Comparison of ENCODE assay signal across 16 cellular contexts in genomic region chr18:39596216-39596615, GRCh38.
A peak's percentile ranks its signal among the peaks of the same experiment; 100 is the strongest.
DNase-seq lines count a peak whose midpoint lies in the region; ATAC-seq and TF ChIP-seq lines count a peak whose summit lies in the region.
"Had no signal": no experiment of that assay in that cellular context is flagged by ENCODE, and none has a peak within 500 bp of the region (broad histone marks: within the 10 kb centered on the region; RNA-seq: fewer than 3 reads in every experiment).

No MANE protein-coding gene starts in this region.

- H4K91ac ChIP-seq in mesenchymal stem cell (ENCODE audit: low read length), result no peak overlapping the region

- no peaks in the 10 kb centered on the region for H3K36me3 Mint-ChIP-seq in HFFc6 (ENCODE audit: low read depth)
- H3K36me3 Mint-ChIP-seq in Caco-2 (ENCODE audit: insufficient read depth, unreplicated experiment), result no peaks in the 10 kb centered on the region

- H3K27ac ChIP-seq in fibroblast of lung (ENCODE audit: insufficient read depth, low read length) (no peak overlapping the region), mesenchymal stem cell (ENCODE audit: low read length, poor library complexity, severe bottlenecking) (no peak overlapping the region), right lobe of liver (no peak overlapping the region)

- BruUV-seq in Caco-2 (replicated peaks; lab: Mats Ljungman, UMichigan), result no TSS peak

- no peak overlapping the region for H3K23ac ChIP-seq in mesenchymal stem cell (ENCODE audit: low read length in 2 of 2)

- no peak overlapping the region for H2BK5ac ChIP-seq in mesenchymal stem cell (ENCODE audit: low read depth, low read length, poor library complexity, severe bottlenecking)

- H3K4me2 ChIP-seq in fibroblast of lung (ENCODE audit: extremely low read depth, insufficient read depth, low read length) (no peak overlapping the region), mesenchymal stem cell (ENCODE audit: low read length, poor library complexity, severe bottlenecking) (no peak overlapping the region)

- H3K27me3 Mint-ChIP-seq in HFFc6 (ENCODE audit: insufficient read depth) (no peaks in the 10 kb centered on the region), Caco-2 (ENCODE audit: insufficient read depth, unreplicated experiment) (no peaks in the 10 kb centered on the region)
- H3K27me3 Mint-ChIP-seq: B cell; CD4-positive, alpha-beta T cell had no signal

- no peaks in the 10 kb centered on the region for H3K4me1 ChIP-seq in fibroblast of lung (ENCODE audit: control insufficient read depth, extremely low read depth, insufficient read depth, low read length)
- no peaks in the 10 kb centered on the region for H3K4me1 ChIP-seq in mesenchymal stem cell (ENCODE audit: control insufficient read depth, insufficient read depth, low read depth, low read length)
- H3K4me1 ChIP-seq in Caco-2, result no peaks in the 10 kb centered on the region
- H3K4me1 ChIP-seq in HAP-1, result peaks cover 7% of the 10 kb centered on the region
- H3K4me1 ChIP-seq in right lobe of liver, result no peaks in the 10 kb centered on the region

- CTCF ChIA-PET in Caco-2 (lab: Charles Lee), result no interaction called here

- no peak overlapping the region for H2BK12ac ChIP-seq in mesenchymal stem cell (ENCODE audit: low read length in 2 of 2)

- no peak overlapping the region for H3K4me3 ChIP-seq in AG10803 (ENCODE audit: low read length)
- no peak overlapping the region for H3K4me3 ChIP-seq in fibroblast of lung (replicated peaks in 1 of 4; ENCODE audit: control extremely low read depth in 1 of 4, insufficient read depth in 1 of 4, low read depth in 3 of 4, low read length in 4 of 4)
- no peak overlapping the region for H3K4me3 ChIP-seq in mesenchymal stem cell (ENCODE audit: insufficient read depth in 1 of 2, low read depth in 1 of 2, low read length in 2 of 2)
- H3K4me3 ChIP-seq in Caco-2 (ENCODE audit: low read depth, low read length), result no peak overlapping the region
- no peak overlapping the region for H3K4me3 ChIP-seq in HAP-1
- H3K4me3 ChIP-seq in right lobe of liver, result no peak overlapping the region

- no peaks in the 10 kb centered on the region for H4K20me1 ChIP-seq in fibroblast of lung (ENCODE audit: control insufficient read depth, extremely low read depth, insufficient read depth, low read length)

- H3K9me3 Mint-ChIP-seq in HFFc6, result no peaks in the 10 kb centered on the region
- no peaks in the 10 kb centered on the region for H3K9me3 Mint-ChIP-seq in Caco-2 (ENCODE audit: unreplicated experiment)

- H3K18ac ChIP-seq in mesenchymal stem cell (ENCODE audit: low read depth in 1 of 2, low read length in 2 of 2), result no peak overlapping the region

- H3K9me3 ChIP-seq in fibroblast of lung (ENCODE audit: control insufficient read depth, insufficient read depth, low read depth, low read length) (no peaks in the 10 kb centered on the region), mesenchymal stem cell (ENCODE audit: control insufficient read depth, low read length) (no peaks in the 10 kb centered on the region), Caco-2 (no peaks in the 10 kb centered on the region), HAP-1 (no peaks in the 10 kb centered on the region), right lobe of liver (no peaks in the 10 kb centered on the region)

- H3K27ac Mint-ChIP-seq in HFFc6 (no peak overlapping the region), Caco-2 (ENCODE audit: unreplicated experiment) (no peak overlapping the region)
- H3K27ac Mint-ChIP-seq: B cell; CD4-positive, alpha-beta T cell; H9 had no signal

- TF ChIP-seq CTCF in AG10803 (conservative IDR thresholded peaks at IDR 0.05; ENCODE audit: low read length), result no peak
- TF ChIP-seq CTCF in HFFc6 (IDR thresholded peaks at IDR 0.05), result no peak
- TF ChIP-seq CTCF in fibroblast of lung (conservative IDR thresholded peaks at IDR 0.05 in 1 of 2, IDR thresholded peaks at IDR 0.05 in 1 of 2; ENCODE audit: low read depth in 1 of 2, low read length in 2 of 2), result no peak
- TF ChIP-seq CTCF in Caco-2 (IDR thresholded peaks at IDR 0.05; ENCODE audit: insufficient read depth in 1 of 2, low read depth in 1 of 2, low read length in 1 of 2, severe bottlenecking in 1 of 2, unreplicated experiment in 1 of 2), result no peak
- TF ChIP-seq CTCF in right lobe of liver (IDR thresholded peaks at IDR 0.05), result no peak

- H2BK15ac ChIP-seq in mesenchymal stem cell (ENCODE audit: low read depth, poor library complexity, severe bottlenecking), result no peak overlapping the region

- H3K4ac ChIP-seq in mesenchymal stem cell (ENCODE audit: low read depth in 1 of 2, low read length in 2 of 2), result no peak overlapping the region

- TF ChIP-seq POLR2A in right lobe of liver (IDR thresholded peaks at IDR 0.05), result no peak

- POLR2A ChIA-PET in Caco-2 (lab: Charles Lee), result no interaction called here

- H3K14ac ChIP-seq in mesenchymal stem cell (ENCODE audit: low read length in 2 of 2), result no peak overlapping the region

- H3K36me3 ChIP-seq in fibroblast of lung (ENCODE audit: control insufficient read depth, insufficient read depth, low read length), result no peaks in the 10 kb centered on the region
- H3K36me3 ChIP-seq in mesenchymal stem cell (ENCODE audit: control insufficient read depth in 1 of 2, insufficient read depth in 2 of 2, low read depth in 1 of 2, low read length in 2 of 2), result no peaks in the 10 kb centered on the region
- H3K36me3 ChIP-seq in Caco-2 (ENCODE audit: control insufficient read depth, insufficient read depth, low read length), result no peaks in the 10 kb centered on the region
- no peaks in the 10 kb centered on the region for H3K36me3 ChIP-seq in HAP-1 (replicated peaks)
- no peaks in the 10 kb centered on the region for H3K36me3 ChIP-seq in right lobe of liver

- H3K79me2 ChIP-seq in fibroblast of lung (ENCODE audit: control insufficient read depth, insufficient read depth, low read length), result no peaks in the 10 kb centered on the region

- H2AFZ ChIP-seq in fibroblast of lung (ENCODE audit: low read length) (no peak overlapping the region), mesenchymal stem cell (ENCODE audit: low read depth, low read length) (no peak overlapping the region)

- H3K4me1 Mint-ChIP-seq in HFFc6 (ENCODE audit: low read depth) (peaks cover 11% of the 10 kb centered on the region), Caco-2 (ENCODE audit: low read depth, unreplicated experiment) (no peaks in the 10 kb centered on the region)
- H3K4me1 Mint-ChIP-seq: B cell had no signal

- DNase-seq in AG10803 (ENCODE audit: low read depth) (peak; percentile 13), HFFc6 (peak; percentile 18), fibroblast of lung (ENCODE audit: low read depth in 2 of 2) (peak; percentile 14 to 76), mesenchymal stem cell (peak; percentile 28), NCI-H510A (lab: John Stamatoyannopoulos, UW) (no peak), Caco-2 (no peak), HAP-1 (ENCODE audit: low spot score in 2 of 2) (no peak), right lobe of liver (no peak)
- DNase-seq: 8988T; C1 segment of cervical spinal cord; CD4-positive, alpha-beta T cell; DND-41; GOT3; H9 had no signal

- no peak overlapping the region for H2AK5ac ChIP-seq in mesenchymal stem cell (ENCODE audit: low read length, severe bottlenecking)

- in situ Hi-C loops in HAP-1 (cut with MboI; ENCODE audit: low sequenced_read_pairs), result no loop called here

- intact Hi-C loops in Caco-2 (cut with micrococcal nuclease; ENCODE audit: unreplicated experiment) (no loop called here), right lobe of liver (cut with DNase I) (no loop called here)

- ATAC-seq in right lobe of liver, result no peak
- ATAC-seq: HepG2 had no signal

- no peaks in the 10 kb centered on the region for H3K79me1 ChIP-seq in mesenchymal stem cell (replicated peaks; ENCODE audit: low read length, poor library complexity, severe bottlenecking)

- H3K4me3 Mint-ChIP-seq in HFFc6 (no peak overlapping the region), Caco-2 (ENCODE audit: unreplicated experiment) (no peak overlapping the region)
- H3K4me3 Mint-ChIP-seq: B cell; CD4-positive, alpha-beta T cell; H9 had no signal

- no peak overlapping the region for H2BK120ac ChIP-seq in mesenchymal stem cell (ENCODE audit: low read depth, low read length)

- H3K27me3 ChIP-seq in fibroblast of lung (ENCODE audit: control insufficient read depth, insufficient read depth, low read length) (no peaks in the 10 kb centered on the region), mesenchymal stem cell (ENCODE audit: control insufficient read depth in 1 of 2, insufficient read depth in 1 of 2, low read length in 2 of 2) (no peaks in the 10 kb centered on the region), Caco-2 (replicated peaks; ENCODE audit: control insufficient read depth, insufficient read depth, low read length) (no peaks in the 10 kb centered on the region), HAP-1 (ENCODE audit: low read depth) (no peaks in the 10 kb centered on the region), right lobe of liver (no peaks in the 10 kb centered on the region)

- H3K9ac ChIP-seq in fibroblast of lung (ENCODE audit: insufficient read depth, low read length) (no peak overlapping the region), mesenchymal stem cell (ENCODE audit: low read length) (no peak overlapping the region)

- no peak overlapping the region for H4K8ac ChIP-seq in mesenchymal stem cell (ENCODE audit: low read length)

Comparison
In these comparisons a context has a peak if more than half of its experiments do, and no peak if none do; other contexts are left out.
1. DNase-seq: peak in AG10803 (single experiment), HFFc6 (single experiment), fibroblast of lung (2 of 2) and mesenchymal stem cell (single experiment); none in NCI-H510A (single experiment), Caco-2 (0 of 2), HAP-1 (0 of 2) and right lobe of liver (0 of 3).